Comparison of ENCODE assay signal across 11 cellular contexts in the genomic region with DNA sequence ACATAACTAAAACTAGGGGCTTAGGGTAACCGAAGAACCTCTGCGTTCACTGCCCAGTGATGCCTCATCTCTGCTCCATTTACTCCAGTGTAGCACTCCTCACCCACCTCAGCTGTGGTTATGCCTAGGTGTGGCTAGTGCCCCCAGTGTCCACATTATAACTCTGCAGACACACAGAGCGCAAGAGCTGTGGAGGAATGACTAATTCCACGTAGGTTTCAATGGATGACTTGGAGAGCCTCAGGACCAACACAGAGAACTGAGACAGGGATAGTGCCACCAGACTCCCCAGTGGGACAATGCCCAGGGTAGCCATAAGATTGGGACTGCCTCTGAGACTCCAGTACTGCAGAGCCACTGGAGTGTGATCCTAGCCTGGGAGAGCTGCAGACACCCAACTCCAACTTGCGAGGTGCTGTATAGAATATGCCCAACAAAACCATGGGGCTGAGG.
A peak's percentile ranks its signal among the peaks of the same experiment; 100 is the strongest.
DNase-seq lines count a peak whose midpoint lies in the region; ATAC-seq, FAIRE-seq and TF ChIP-seq lines count a peak whose summit lies in the region.
"Had no signal": no experiment of that assay in that cellular context is flagged by ENCODE, and none has a peak within 500 bp of the region (broad histone marks: within the 10 kb centered on the region; RNA-seq: fewer than 3 reads in every experiment).

No MANE protein-coding gene starts in this region.

- no peak overlapping the region for H3K4me3 Mint-ChIP-seq in type B pancreatic cell
- H3K4me3 Mint-ChIP-seq in CD4-positive, alpha-beta T cell, result no peak overlapping the region
- H3K4me3 Mint-ChIP-seq: activated naive CD8-positive, alpha-beta T cell had no signal

- no peaks in the 10 kb centered on the region for H3K27me3 Mint-ChIP-seq in type B pancreatic cell
- no peaks in the 10 kb centered on the region for H3K27me3 Mint-ChIP-seq in CD4-positive, alpha-beta T cell
- H3K27me3 Mint-ChIP-seq: activated naive CD8-positive, alpha-beta T cell had no signal

- H3K4me1 Mint-ChIP-seq in type B pancreatic cell (ENCODE audit: unreplicated experiment), result no peaks in the 10 kb centered on the region
- peaks cover 3% of the 10 kb centered on the region for H3K4me1 Mint-ChIP-seq in CD4-positive, alpha-beta T cell (ENCODE audit: low read depth)

- H3K9me3 ChIP-seq in CD4-positive, alpha-beta T cell (ENCODE audit: control insufficient read depth, low read length), result no peaks in the 10 kb centered on the region

- peak overlapping the region; percentile 96 for H3K27ac ChIP-seq in epithelial cell of prostate
- no peak overlapping the region for H3K27ac ChIP-seq in CD4-positive, alpha-beta T cell (ENCODE audit: low read depth, low read length)

- DNase-seq in stimulated activated CD4-positive, alpha-beta T cell treated with anti-CD3 and anti-CD28 coated beads, Interleukin-2, amount 100 ng/mL, for 24 hours, result peak; percentile 29 to 33
- no peak for DNase-seq in stimulated activated CD4-positive, alpha-beta T cell treated with anti-CD3 and anti-CD28 coated beads, Interleukin-4, amount 100 ng/mL, for 24 hours
- no peak for DNase-seq in epithelial cell of prostate (ENCODE audit: low read depth, low spot score)
- DNase-seq in cerebellar nuclear complex (lab: John Stamatoyannopoulos, UW), result no peak
- DNase-seq in type B pancreatic cell (ENCODE audit: extremely low spot score, unreplicated experiment), result no peak
- no peak for DNase-seq in CD4-positive, alpha-beta T cell
- no peak for DNase-seq in frontal cortex (ENCODE audit: low spot score in 2 of 2)
- DNase-seq: left cardiac atrium had no signal

- no peak for ATAC-seq in CD4-positive, alpha-beta T cell (ENCODE audit: poor library complexity)
- ATAC-seq: left cardiac atrium had no signal

- peaks cover 10% of the 10 kb centered on the region for H3K36me3 Mint-ChIP-seq in type B pancreatic cell
- H3K36me3 Mint-ChIP-seq in CD4-positive, alpha-beta T cell (ENCODE audit: low read depth), result peaks cover 11% of the 10 kb centered on the region

- no peak overlapping the region for H3K27ac Mint-ChIP-seq in type B pancreatic cell
- no peak overlapping the region for H3K27ac Mint-ChIP-seq in CD4-positive, alpha-beta T cell
- H3K27ac Mint-ChIP-seq: activated naive CD8-positive, alpha-beta T cell had no signal

- POLR2A ChIA-PET in CD4-positive, alpha-beta T cell (lab: Charles Lee), result interaction anchor here (0.6 kb wide), 1 partner anchor 22 kb away, joined by 4 read pairs; no protein-coding TSS in a partner anchor

- no peaks in the 10 kb centered on the region for H3K27me3 ChIP-seq in CD4-positive, alpha-beta T cell (ENCODE audit: control insufficient read depth, insufficient read depth, low read length)

- intact Hi-C loops in CD4-positive, alpha-beta T cell (cut with DNase I, micrococcal nuclease), result loop anchor here in 1 of 2 experiments (10.0 kb wide), 1 partner anchor 1908 kb away; no protein-coding TSS in a partner anchor

- peaks cover 5% of the 10 kb centered on the region for H3K9me3 Mint-ChIP-seq in type B pancreatic cell
- H3K9me3 Mint-ChIP-seq in CD4-positive, alpha-beta T cell, result no peaks in the 10 kb centered on the region

- no peak for FAIRE-seq in frontal cortex (lab: Jason Lieb, UNC)
- FAIRE-seq: G401.6 had no signal

- CTCF ChIA-PET in CD4-positive, alpha-beta T cell (lab: Charles Lee), result no interaction called here

- no peak for TF ChIP-seq CTCF in type B pancreatic cell (conservative IDR thresholded peaks at IDR 0.05)
- TF ChIP-seq CTCF in CD4-positive, alpha-beta T cell (IDR thresholded peaks at IDR 0.05), result no peak

TF ChIP-seq in PFSK-1, 5 proteins besides CTCF, POLR2A, EP300 and RAD21:
- TF ChIP-seq TAF1 (IDR thresholded peaks at IDR 0.05; ENCODE audit: borderline replicate concordance, insufficient read depth, low read length) (no peak), POLR2AphosphoS5 (IDR thresholded peaks at IDR 0.05; ENCODE audit: low read depth, low read length) (peak; percentile 75)

Comparison
In these comparisons a context has a peak if more than half of its experiments do, and no peak if none do; other contexts are left out.
1. DNase-seq: peak in stimulated activated CD4-positive, alpha-beta T cell treated with anti-CD3 and anti-CD28 coated beads, Interleukin-2, amount 100 ng/mL, for 24 hours (2 of 2); none in stimulated activated CD4-positive, alpha-beta T cell treated with anti-CD3 and anti-CD28 coated beads, Interleukin-4, amount 100 ng/mL, for 24 hours (single experiment), epithelial cell of prostate (single experiment), cerebellar nuclear complex (0 of 2), type B pancreatic cell (single experiment), CD4-positive, alpha-beta T cell (0 of 10) and frontal cortex (0 of 2).